ENCODE assay signal across 1 cellular context in genomic region chr6:26571592-26572296, GRCh38.
TF ChIP-seq lines count a peak whose summit lies in the region.

No MANE protein-coding gene starts in this region.

TF ChIP-seq in K562, 482 proteins besides CTCF, POLR2A, EP300 and RAD21 (continued from another document and continues in another):
- TF ChIP-seq CGGBP1 (CRISPR knock-in tag; IDR thresholded peaks at IDR 0.05) (0 out of 2 replicates have a peak, but pooled peaks have one; percentile 18), SMAD3 (CRISPR knock-in tag; conservative IDR thresholded peaks at IDR 0.05) (peak; percentile 69; the same call in 1 of the 2 replicates), KAT2B (IDR thresholded peaks at IDR 0.05; ENCODE audit: low read depth, low read length) (no peak), MEF2A (IDR thresholded peaks at IDR 0.05; ENCODE audit: control insufficient read depth, low read depth, low read length) (peak; percentile 55), ZNF57 (CRISPR knock-in tag; IDR thresholded peaks at IDR 0.05) (no peak), ATF6 (CRISPR knock-in tag; IDR thresholded peaks at IDR 0.05) (peak; percentile 74; the same call in 1 of the 2 replicates), RFX5 (IDR thresholded peaks at IDR 0.05; ENCODE audit: low read depth, low read length) (peak; percentile 84; the same call in 1 of the 2 replicates), CREBBP (IDR thresholded peaks at IDR 0.05; ENCODE audit: low read depth, low read length) (no peak), RBM17 (IDR thresholded peaks at IDR 0.05; ENCODE audit: borderline replicate concordance, low read depth, low read length) (no peak), ZNF253 (CRISPR knock-in tag; conservative IDR thresholded peaks at IDR 0.05) (no peak; the same call in 1 of the 2 replicates), RCOR1 (IDR thresholded peaks at IDR 0.05; ENCODE audit: borderline replicate concordance in 1 of 2, low read depth in 2 of 2, low read length in 2 of 2) (peak; percentile 72 to 96; a peak in 2 of 4 replicates), EWSR1 (IDR thresholded peaks at IDR 0.05; ENCODE audit: borderline replicate concordance, low read depth, partially characterized antibody) (no peak), PHF20 (IDR thresholded peaks at IDR 0.05; ENCODE audit: partially characterized antibody) (peak; percentile 59), JUND (IDR thresholded peaks at IDR 0.05; ENCODE audit: borderline replicate concordance, low read depth, low read length) (peak; percentile 87), JUND (tag; IDR thresholded peaks at IDR 0.05; ENCODE audit: borderline replicate concordance, low read depth, low read length) (peak; percentile 91; the same call in 2 of the 3 replicates), KLF1 (tag; IDR thresholded peaks at IDR 0.05) (no peak; the same call in 1 of the 2 replicates), POLR2AphosphoS2 (IDR thresholded peaks at IDR 0.05; ENCODE audit: low read length) (no peak), TRIM28 (IDR thresholded peaks at IDR 0.05) (peak; percentile 64), ZBTB2 (IDR thresholded peaks at IDR 0.05) (peak; percentile 93), SRSF9 (IDR thresholded peaks at IDR 0.05; ENCODE audit: borderline replicate concordance, low read depth, low read length) (no peak), STAT5B (CRISPR knock-in tag; IDR thresholded peaks at IDR 0.05) (no peak), RERE (CRISPR knock-in tag; IDR thresholded peaks at IDR 0.05; ENCODE audit: borderline replicate concordance) (peak; percentile 85; the same call in 1 of the 2 replicates), ZNF184 (CRISPR knock-in tag; IDR thresholded peaks at IDR 0.05) (no peak), E2F4 (CRISPR knock-in tag; IDR thresholded peaks at IDR 0.05; ENCODE audit: low read depth) (no peak), ARNT (IDR thresholded peaks at IDR 0.05) (peak; percentile 91 to 97), SRSF7 (optimal IDR thresholded peaks at IDR 0.05; ENCODE audit: low read depth, low read length) (no peak), ETV6 (IDR thresholded peaks at IDR 0.05; ENCODE audit: borderline replicate concordance in 1 of 2, low read depth in 2 of 2, low read length in 1 of 2) (peak; percentile 53 to 61; a peak in 2 of 4 replicates), ETV6 (CRISPR knock-in tag; IDR thresholded peaks at IDR 0.05; ENCODE audit: borderline replicate concordance) (0 out of 2 replicates have a peak, but pooled peaks have one; percentile 49), CHAMP1 (IDR thresholded peaks at IDR 0.05) (peak; percentile 92), ETS2 (tag; IDR thresholded peaks at IDR 0.05; ENCODE audit: borderline replicate concordance, poor library complexity, severe bottlenecking) (no peak), ZBTB9 (CRISPR knock-in tag; IDR thresholded peaks at IDR 0.05) (peak; percentile 46; the same call in 1 of the 2 replicates), STAT6 (CRISPR knock-in tag; IDR thresholded peaks at IDR 0.05) (no peak; the same call in 1 of the 2 replicates), SIRT6 (IDR thresholded peaks at IDR 0.05; ENCODE audit: low read depth, low read length) (no peak), CREB3 (tag; conservative IDR thresholded peaks at IDR 0.05; ENCODE audit: low read depth) (no peak), E2F3 (CRISPR knock-in tag; IDR thresholded peaks at IDR 0.05) (no peak), HNRNPLL (IDR thresholded peaks at IDR 0.05; ENCODE audit: low read depth, low read length, poor library complexity, severe bottlenecking) (peak; percentile 9), DPF2 (IDR thresholded peaks at IDR 0.05) (peak; percentile 95), TAF1 (IDR thresholded peaks at IDR 0.05; ENCODE audit: control insufficient read depth, extremely low read depth, insufficient read depth, low read length, severe bottlenecking) (peak; percentile 31), E2F6 (IDR thresholded peaks at IDR 0.05; ENCODE audit: borderline replicate concordance in 1 of 2, extremely low read depth in 1 of 2, insufficient read depth in 1 of 2, insufficient read length in 1 of 2, low read depth in 1 of 2, low read length in 1 of 2, poor library complexity in 1 of 2, severe bottlenecking in 1 of 2) (peak; percentile 13 to 20), CBFB (CRISPR knock-in tag; IDR thresholded peaks at IDR 0.05) (peak; percentile 96), MYNN (IDR thresholded peaks at IDR 0.05) (peak; percentile 66; the same call in 1 of the 2 replicates), MYNN (CRISPR knock-in tag; IDR thresholded peaks at IDR 0.05) (no peak)
